8 cellular contexts compared by ENCODE assay signal in genomic region chr9:137167752-137168574, GRCh38. TPM values are rescaled to one million over a fixed set of nuclear protein-coding genes. Genes with fewer than 3 reads are reported as not detected.
DNase-seq lines count a peak whose midpoint lies in the region; ATAC-seq and TF ChIP-seq lines count a peak whose summit lies in the region.

No MANE protein-coding gene starts in this region.

- H3K9ac ChIP-seq in mammary epithelial cell (ENCODE audit: insufficient read depth, low read length), result no peak overlapping the region

- 2% methylated on average over 10 of the region's 57 CpGs for WGBS in mammary epithelial cell (ENCODE audit: low coverage, missing lambda C conversion rate)

- H3K36me3 Mint-ChIP-seq in osteocyte (ENCODE audit: unreplicated experiment), result no peaks in the 10 kb centered on the region

- H2AFZ ChIP-seq in mammary epithelial cell (ENCODE audit: low read depth, low read length), result no peak overlapping the region

- H3K4me3 Mint-ChIP-seq in osteocyte (ENCODE audit: unreplicated experiment), result peak overlapping the region; percentile 38

- peak; percentile 75 for DNase-seq in GM10266 (ENCODE audit: extremely low spot score)
- DNase-seq in NCI-H1930 (lab: John Stamatoyannopoulos, UW), result peak; percentile 58 to 63
- DNase-seq in mammary epithelial cell, result no peak
- DNase-seq in osteocyte (ENCODE audit: extremely low spot score, unreplicated experiment), result no peak
- no peak for DNase-seq in SKM-1 (lab: John Stamatoyannopoulos, UW; ENCODE audit: unreplicated experiment)
- no peak for DNase-seq in activated gamma-delta T cell (lab: John Stamatoyannopoulos, UW)
- DNase-seq in activated CD8-positive, alpha-beta memory T cell treated with anti-CD3 and anti-CD28 coated beads, Interleukin-2, amount 50 U/mL, for 4 hours, result no peak

- dilution Hi-C loops in mammary epithelial cell (cut with HindIII; ENCODE audit: low sequenced_read_pairs), result loop anchor here (5.0 kb wide), 1 partner anchor 361 kb away; the partner anchor contains the start of gene RABL6

- H3K4me1 ChIP-seq in mammary epithelial cell (ENCODE audit: insufficient read depth, low read length), result peaks cover 16% of the 10 kb centered on the region

- H4K20me1 ChIP-seq in mammary epithelial cell (ENCODE audit: insufficient read depth, low read length), result peaks cover 23% of the 10 kb centered on the region

- no peaks in the 10 kb centered on the region for H3K9me3 Mint-ChIP-seq in osteocyte (ENCODE audit: unreplicated experiment)

- H3K4me2 ChIP-seq in mammary epithelial cell (ENCODE audit: insufficient read depth, low read depth, low read length), result peak overlapping the region; percentile 16

- no peak for TF ChIP-seq CTCF in GM10266 (IDR thresholded peaks at IDR 0.05; ENCODE audit: control insufficient read depth, insufficient read depth, low read depth, missing control alignments)
- TF ChIP-seq CTCF in mammary epithelial cell (conservative IDR thresholded peaks at IDR 0.05 in 1 of 2, IDR thresholded peaks at IDR 0.05 in 1 of 2; ENCODE audit: extremely low read depth in 1 of 2, insufficient read depth in 1 of 2, low read depth in 1 of 2, low read length in 2 of 2), result no peak
- TF ChIP-seq CTCF in osteocyte (IDR thresholded peaks at IDR 0.05), result no peak

- in situ Hi-C loops in mammary epithelial cell (cut with MboI; ENCODE audit: low sequenced_read_pairs in 2 of 2), result no loop called here

- peaks cover 53% of the 10 kb centered on the region for H3K27me3 ChIP-seq in mammary epithelial cell (ENCODE audit: insufficient read depth, low read length)

- no peaks in the 10 kb centered on the region for H3K9me3 ChIP-seq in mammary epithelial cell (replicated peaks; ENCODE audit: insufficient read depth, low read length)

- H3K4me3 ChIP-seq in mammary epithelial cell (replicated peaks in 1 of 3; ENCODE audit: insufficient read depth in 1 of 3, low read depth in 2 of 3, low read length in 3 of 3), result no peak overlapping the region

- intact Hi-C loops in mammary epithelial cell (cut with micrococcal nuclease), result no loop called here

- no TSS peak for BruUV-seq in mammary epithelial cell (replicated peaks; lab: Mats Ljungman, UMichigan)

- no peaks in the 10 kb centered on the region for H3K36me3 ChIP-seq in mammary epithelial cell (ENCODE audit: insufficient read depth, low read length)

- H3K4me1 Mint-ChIP-seq in osteocyte (ENCODE audit: unreplicated experiment), result peaks cover 5% of the 10 kb centered on the region

- no peak for ATAC-seq in HG03045 (IDR thresholded peaks at IDR 0.05; ENCODE audit: unreplicated experiment)

- H3K27me3 Mint-ChIP-seq in osteocyte (ENCODE audit: unreplicated experiment), result peaks cover 25% of the 10 kb centered on the region

- no peak overlapping the region for H3K27ac ChIP-seq in mammary epithelial cell (ENCODE audit: insufficient read depth, low read depth, low read length)

- no peaks in the 10 kb centered on the region for H3K79me2 ChIP-seq in mammary epithelial cell (ENCODE audit: insufficient read depth, low read length)

- CTCF ChIA-PET in mammary epithelial cell (lab: Charles Lee; ENCODE audit: low non-redundant PET), result no interaction called here

- no peak overlapping the region for H3K27ac Mint-ChIP-seq in osteocyte (ENCODE audit: unreplicated experiment)

RNA-seq across cellular contexts. Expression of gene LRRC26, which starts 1.9 kb away (rescaled TPM):
- total RNA-seq in mammary epithelial cell, result under 1 TPM in 1 of 2 donors, not detected in 1; 0.17 TPM
- not detected for polyA plus RNA-seq in mammary epithelial cell
- not detected for polyA minus RNA-seq in mammary epithelial cell
- not detected in 2 replicates for total RNA-seq in osteocyte

RNA-seq across cellular contexts. Expression of gene TMEM210, which starts 3.9 kb away (rescaled TPM):
- total RNA-seq in mammary epithelial cell (not detected), osteocyte (not detected in 2 replicates)
- not detected for polyA plus RNA-seq in mammary epithelial cell
- not detected for polyA minus RNA-seq in mammary epithelial cell

RNA-seq across cellular contexts. Expression of gene ANAPC2, which starts 20.4 kb away (rescaled TPM):
- 10 to 100 TPM; 15.5 to 45.3 TPM for total RNA-seq in mammary epithelial cell
- polyA plus RNA-seq in mammary epithelial cell, result 16.7 TPM
- polyA minus RNA-seq in mammary epithelial cell, result 8.6 TPM
- total RNA-seq in osteocyte, result 59.3 and 61.0 TPM in 2 replicates

RNA-seq across cellular contexts. Expression of gene SSNA1, which starts 20.5 kb away (rescaled TPM):
- total RNA-seq in mammary epithelial cell, result 10 to 100 TPM; 36.2 to 70.2 TPM
- 88.5 TPM for polyA plus RNA-seq in mammary epithelial cell
- 35.8 TPM for polyA minus RNA-seq in mammary epithelial cell
- total RNA-seq in osteocyte, result 57.4 and 58.1 TPM in 2 replicates

RNA-seq across cellular contexts. Expression of gene GRIN1, which starts 29.0 kb away (rescaled TPM):
- total RNA-seq in mammary epithelial cell (under 1 TPM in 1 of 2 donors, not detected in 1; under 0.01 TPM), osteocyte (not detected in 2 replicates)
- 0.02 TPM for polyA plus RNA-seq in mammary epithelial cell
- polyA minus RNA-seq in mammary epithelial cell, result not detected

Comparison
In these comparisons a context has a peak if more than half of its experiments do, and no peak if none do; other contexts are left out.
1. DNase-seq: peak in GM10266 (single experiment) and NCI-H1930 (2 of 2); none in mammary epithelial cell (single experiment), osteocyte (single experiment), SKM-1 (single experiment), activated gamma-delta T cell (single experiment) and activated CD8-positive, alpha-beta memory T cell treated with anti-CD3 and anti-CD28 coated beads, Interleukin-2, amount 50 U/mL, for 4 hours (single experiment).